ENCODE assay signal across 8 cellular contexts in the genomic region with DNA sequence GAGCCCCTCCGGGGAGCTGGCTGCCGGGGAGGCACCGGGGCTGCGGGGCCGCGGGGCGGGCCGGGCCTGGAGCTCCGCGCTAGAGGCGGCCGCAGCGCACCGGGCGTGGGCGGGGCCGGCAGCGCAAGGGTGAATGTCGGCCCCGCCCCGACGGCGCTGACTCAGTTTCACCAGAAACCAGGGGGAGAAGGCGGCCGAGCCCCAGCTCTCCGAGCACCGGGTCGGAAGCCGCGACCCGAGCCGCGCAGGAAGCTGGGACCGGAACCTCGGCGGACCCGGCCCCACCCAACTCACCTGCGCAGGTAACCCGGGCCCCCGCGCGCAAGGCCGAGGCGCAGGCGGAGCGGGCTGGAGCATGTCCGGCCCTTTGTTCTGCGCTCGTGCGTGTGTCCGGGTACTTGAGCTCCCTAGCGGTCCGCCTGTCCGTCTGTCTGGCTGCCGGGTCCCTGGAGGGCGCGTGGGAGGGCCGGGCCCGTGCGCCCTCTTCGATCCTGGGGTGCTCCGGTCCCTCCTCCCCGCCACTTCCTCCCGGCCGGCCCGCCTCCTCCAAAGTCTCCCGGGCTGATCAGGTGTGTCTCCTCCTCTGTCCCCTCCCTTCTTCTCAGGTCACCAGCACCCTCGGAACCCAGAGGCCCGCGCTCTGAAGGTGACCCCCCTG. TPM values are rescaled to one million over a fixed set of nuclear protein-coding genes. Genes with fewer than 3 reads are reported as not detected.
DNase-seq lines count a peak whose midpoint lies in the region; TF ChIP-seq lines count a peak whose summit lies in the region.

A gene with protein sequence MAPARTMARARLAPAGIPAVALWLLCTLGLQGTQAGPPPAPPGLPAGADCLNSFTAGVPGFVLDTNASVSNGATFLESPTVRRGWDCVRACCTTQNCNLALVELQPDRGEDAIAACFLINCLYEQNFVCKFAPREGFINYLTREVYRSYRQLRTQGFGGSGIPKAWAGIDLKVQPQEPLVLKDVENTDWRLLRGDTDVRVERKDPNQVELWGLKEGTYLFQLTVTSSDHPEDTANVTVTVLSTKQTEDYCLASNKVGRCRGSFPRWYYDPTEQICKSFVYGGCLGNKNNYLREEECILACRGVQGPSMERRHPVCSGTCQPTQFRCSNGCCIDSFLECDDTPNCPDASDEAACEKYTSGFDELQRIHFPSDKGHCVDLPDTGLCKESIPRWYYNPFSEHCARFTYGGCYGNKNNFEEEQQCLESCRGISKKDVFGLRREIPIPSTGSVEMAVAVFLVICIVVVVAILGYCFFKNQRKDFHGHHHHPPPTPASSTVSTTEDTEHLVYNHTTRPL (plus strand): TSS at position 164 of the 658 bp plus-strand sequence. CDS start 507 bp downstream, outside the sequence.

- peak within 1 kb of the TSS; percentile 93 for H3K27ac ChIP-seq in PC-9

- H3K4me2 ChIP-seq in PC-9: peak within 1 kb of the TSS; percentile 100

- no peaks in the 10 kb centered on the region; the same call in 1 of the 2 replicates for H3K36me3 ChIP-seq in PC-9 (ENCODE audit: low read depth)

- H3K9me3 ChIP-seq in PC-9 (ENCODE audit: insufficient read depth, low read depth): no peaks in the 10 kb centered on the region

- POLR2A ChIA-PET in PC-9 (lab: Charles Lee; ENCODE audit: unreplicated experiment): interaction anchor here (0.6 to 0.7 kb wide), 2 partner anchors 56 to 892 kb away, joined by 3 to 4 read pairs; no protein-coding TSS in a partner anchor

- H3K79me2 ChIP-seq in PC-9 (ENCODE audit: low read depth): peaks cover 58% of the 10 kb centered on the region

- H3K4me3 ChIP-seq in PC-9: peak within 1 kb of the TSS; percentile 71

- no TSS peak for BruUV-seq in PC-9 (replicated peaks; lab: Mats Ljungman, UMichigan)

- no peaks in the 10 kb centered on the region for H3K9me2 ChIP-seq in PC-9 (ENCODE audit: insufficient read depth)

- H4K20me1 ChIP-seq in PC-9 (ENCODE audit: insufficient read depth): 0 out of 2 replicates have a peak, but pooled peaks cover 5% of the 10 kb centered on the region

- no peak for TF ChIP-seq CTCF in GM10266 (IDR thresholded peaks at IDR 0.05; ENCODE audit: control insufficient read depth, insufficient read depth, low read depth, missing control alignments)
- no peak for TF ChIP-seq CTCF in PC-9 (conservative IDR thresholded peaks at IDR 0.05)

- peak; percentile 84 for DNase-seq in GM10266 (ENCODE audit: extremely low spot score)
- DNase-seq in PC-9: peak; percentile 46 to 72
- DNase-seq in activated naive CD8-positive, alpha-beta T cell treated with anti-CD3 and anti-CD28 coated beads, Interleukin-2, amount 50 U/mL, for 16 hours (ENCODE audit: low read depth, low spot score): peak; percentile 36
- peak; percentile 70 for DNase-seq in islet precursor cell
- DNase-seq in stimulated activated CD4-positive, alpha-beta T cell treated with anti-CD3 and anti-CD28 coated beads, Interleukin-2, amount 100 ng/mL, for 4 hours (ENCODE audit: low read depth): peak; percentile 82
- DNase-seq in NCI-H2107 (lab: John Stamatoyannopoulos, UW): no peak
- no peak for DNase-seq in dedifferentiated amniotic fluid mesenchymal stem cell (ENCODE audit: extremely low spot score)
- no peak for DNase-seq in medulla oblongata (ENCODE audit: extremely low spot score)

- H3K4me1 ChIP-seq in PC-9 (replicated peaks; ENCODE audit: insufficient read depth): peaks cover 31% of the 10 kb centered on the region

- no peaks in the 10 kb centered on the region for H3K27me3 ChIP-seq in PC-9 (ENCODE audit: insufficient read depth, low read depth)

- peaks cover 23% of the 10 kb centered on the region for H3F3A ChIP-seq in PC-9 (ENCODE audit: insufficient read depth, low read depth)

- H2AFZ ChIP-seq in PC-9: peak within 1 kb of the TSS; percentile 64; the same call in 1 of the 2 replicates

- CTCF ChIA-PET in PC-9 (lab: Charles Lee): interaction anchor here (0.7 to 1.0 kb wide), 3 partner anchors 13 to 461 kb away, joined by 3 to 4 read pairs (median 4); a partner anchor contains a TSS

- intact Hi-C loops in PC-9 (cut with micrococcal nuclease; ENCODE audit: unreplicated experiment): loop anchor here (1.0 kb wide), 1 partner anchor 75 kb away; a partner anchor contains a TSS

RNA-seq across cellular contexts. Expression of the gene that starts here (rescaled TPM):
- total RNA-seq in PC-9 (2021): 141 and 180 TPM in 2 replicates

Comparison
In these comparisons a context has a peak if more than half of its experiments do, and no peak if none do; other contexts are left out.
1. DNase-seq: peak in GM10266 (single experiment), PC-9 (2 of 2), activated naive CD8-positive, alpha-beta T cell treated with anti-CD3 and anti-CD28 coated beads, Interleukin-2, amount 50 U/mL, for 16 hours (single experiment), islet precursor cell (single experiment) and stimulated activated CD4-positive, alpha-beta T cell treated with anti-CD3 and anti-CD28 coated beads, Interleukin-2, amount 100 ng/mL, for 4 hours (single experiment); none in NCI-H2107 (single experiment), dedifferentiated amniotic fluid mesenchymal stem cell (single experiment) and medulla oblongata (single experiment).